In genomic region chr6:167299641-167300308, GRCh38 we compare ENCODE assay signal across 2 cellular contexts.
TF ChIP-seq lines count a peak whose summit lies in the region.

No MANE protein-coding gene starts in this region.

TF ChIP-seq in HepG2, 621 proteins besides CTCF, POLR2A, EP300 and RAD21:
- TF ChIP-seq, protein P1, sequence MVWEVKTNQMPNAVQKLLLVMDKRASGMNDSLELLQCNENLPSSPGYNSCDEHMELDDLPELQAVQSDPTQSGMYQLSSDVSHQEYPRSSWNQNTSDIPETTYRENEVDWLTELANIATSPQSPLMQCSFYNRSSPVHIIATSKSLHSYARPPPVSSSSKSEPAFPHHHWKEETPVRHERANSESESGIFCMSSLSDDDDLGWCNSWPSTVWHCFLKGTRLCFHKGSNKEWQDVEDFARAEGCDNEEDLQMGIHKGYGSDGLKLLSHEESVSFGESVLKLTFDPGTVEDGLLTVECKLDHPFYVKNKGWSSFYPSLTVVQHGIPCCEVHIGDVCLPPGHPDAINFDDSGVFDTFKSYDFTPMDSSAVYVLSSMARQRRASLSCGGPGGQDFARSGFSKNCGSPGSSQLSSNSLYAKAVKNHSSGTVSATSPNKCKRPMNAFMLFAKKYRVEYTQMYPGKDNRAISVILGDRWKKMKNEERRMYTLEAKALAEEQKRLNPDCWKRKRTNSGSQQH (CRISPR knock-in tag; IDR thresholded peaks at IDR 0.05; ENCODE audit: low read depth): no peak
- TF ChIP-seq HOXA7 (CRISPR knock-in tag; IDR thresholded peaks at IDR 0.05) (no peak), NCOA5 (CRISPR knock-in tag; IDR thresholded peaks at IDR 0.05) (no peak), NRL (CRISPR knock-in tag; IDR thresholded peaks at IDR 0.05; ENCODE audit: borderline replicate concordance) (peak; percentile 36; the same call in 1 of the 2 replicates), FOXA3 (CRISPR knock-in tag; IDR thresholded peaks at IDR 0.05) (no peak), WIZ (CRISPR knock-in tag; IDR thresholded peaks at IDR 0.05) (no peak)

TF ChIP-seq in H1, 55 proteins besides CTCF, POLR2A, EP300 and RAD21:
- no peak for TF ChIP-seq NRF1 (IDR thresholded peaks at IDR 0.05; ENCODE audit: low read depth, low read length)
- TF ChIP-seq GTF2F1 (IDR thresholded peaks at IDR 0.05; ENCODE audit: borderline replicate concordance, low read depth, low read length): no peak
- TF ChIP-seq POU5F1 (IDR thresholded peaks at IDR 0.05; ENCODE audit: low read depth, low read length): no peak
- no peak for TF ChIP-seq BRCA1 (IDR thresholded peaks at IDR 0.05; ENCODE audit: low read depth, low read length)
- no peak for TF ChIP-seq GABPA (IDR thresholded peaks at IDR 0.05; ENCODE audit: borderline replicate concordance, insufficient read depth, low read length)
- no peak for TF ChIP-seq TEAD4 (IDR thresholded peaks at IDR 0.05; ENCODE audit: low read depth, low read length)
- TF ChIP-seq JUND (IDR thresholded peaks at IDR 0.05; ENCODE audit: low read length): no peak
- no peak for TF ChIP-seq HDAC6 (IDR thresholded peaks at IDR 0.05; ENCODE audit: low read depth, low read length)
- TF ChIP-seq HDAC2 (IDR thresholded peaks at IDR 0.05; ENCODE audit: borderline replicate concordance in 1 of 2, low read depth in 2 of 2, low read length in 2 of 2): no peak
- TF ChIP-seq NANOG (IDR thresholded peaks at IDR 0.05; ENCODE audit: insufficient read depth, low read depth, low read length, poor library complexity, severe bottlenecking): no peak
- TF ChIP-seq ZNF274 (IDR thresholded peaks at IDR 0.05; ENCODE audit: borderline replicate concordance, extremely low read depth, low read length): no peak
- no peak for TF ChIP-seq RXRA (IDR thresholded peaks at IDR 0.05; ENCODE audit: insufficient read depth, low read depth, low read length)
- TF ChIP-seq ASH2L (IDR thresholded peaks at IDR 0.05; ENCODE audit: low read length): no peak
TF ChIP-seq in H1: peak in this region for 0.
